In genomic region chr10:8130973-8131911, GRCh38 we compare ENCODE assay signal across 8 cellular contexts.
DNase-seq lines count a peak whose midpoint lies in the region; ATAC-seq and TF ChIP-seq lines count a peak whose summit lies in the region.

No MANE protein-coding gene starts in this region.

- peak overlapping the region; percentile 74 for H3K27ac Mint-ChIP-seq in activated CD8-positive, alpha-beta T cell treated with anti-CD3 and anti-CD28 coated beads for 36 hours
- H3K27ac Mint-ChIP-seq in mesothelial cell of epicardium: no peak overlapping the region

- H3K4me1 Mint-ChIP-seq in activated CD8-positive, alpha-beta T cell treated with anti-CD3 and anti-CD28 coated beads for 36 hours (ENCODE audit: low read depth): peaks cover 38% of the 10 kb centered on the region
- no peaks in the 10 kb centered on the region for H3K4me1 Mint-ChIP-seq in mesothelial cell of epicardium

- peak; percentile 48 for DNase-seq in activated naive CD4-positive, alpha-beta T cell treated with Interleukin-2 at 50 U/mL for 16 hours
- DNase-seq in activated naive CD4-positive, alpha-beta T cell (lab: John Stamatoyannopoulos, UW): no peak
- peak; percentile 64 for DNase-seq in activated CD8-positive, alpha-beta T cell treated with anti-CD3 and anti-CD28 coated beads for 36 hours
- peak; percentile 30 for DNase-seq in stimulated activated naive CD8-positive, alpha-beta T cell treated with anti-CD3 and anti-CD28 coated beads, Interleukin-15, Interleukin-2, amounts not matched to agents 100 U/mL and 50 U/mL, for 24 hours
- DNase-seq in NCI-H2029 (lab: John Stamatoyannopoulos, UW) (no peak), mesothelial cell of epicardium (ENCODE audit: low spot score in 2 of 2, unreplicated experiment in 2 of 2) (no peak), H7 (no peak)

- no peak overlapping the region for H3K4me3 ChIP-seq in H7 (ENCODE audit: insufficient read depth, low read depth, low read length)

- intact Hi-C loops in activated CD8-positive, alpha-beta T cell treated with anti-CD3 and anti-CD28 coated beads for 36 hours (cut with micrococcal nuclease): loop anchor here (5.0 to 10.0 kb wide), 4 partner anchors 74 to 884 kb away; no protein-coding TSS in a partner anchor

- ATAC-seq in HG03354 (IDR thresholded peaks at IDR 0.05; ENCODE audit: poor library complexity, severe bottlenecking, unreplicated experiment): peak; percentile 75
- ATAC-seq in activated CD8-positive, alpha-beta T cell treated with anti-CD3 and anti-CD28 coated beads for 36 hours: peak; percentile 74
- ATAC-seq in stimulated activated naive CD8-positive, alpha-beta T cell treated with anti-CD3 and anti-CD28 coated beads, Interleukin-15, Interleukin-2, amounts not matched to agents 100 U/mL and 50 U/mL, for 24 hours: peak; percentile 82

- no peaks in the 10 kb centered on the region for H3K9me3 Mint-ChIP-seq in activated CD8-positive, alpha-beta T cell treated with anti-CD3 and anti-CD28 coated beads for 36 hours
- H3K9me3 Mint-ChIP-seq in mesothelial cell of epicardium: no peaks in the 10 kb centered on the region

- no peak for TF ChIP-seq CTCF in activated CD8-positive, alpha-beta T cell treated with anti-CD3 and anti-CD28 coated beads for 36 hours (IDR thresholded peaks at IDR 0.05)
- TF ChIP-seq CTCF in mesothelial cell of epicardium (IDR thresholded peaks at IDR 0.05; ENCODE audit: unreplicated experiment): no peak

- H3K27me3 ChIP-seq in H7 (ENCODE audit: control insufficient read depth, insufficient read depth, low read length): no peaks in the 10 kb centered on the region

- POLR2A ChIA-PET in activated CD8-positive, alpha-beta T cell treated with anti-CD3 and anti-CD28 coated beads for 36 hours (lab: Charles Lee): interaction anchor here (0.7 kb wide), 1 partner anchor 44 kb away, joined by 3 read pairs; no protein-coding TSS in a partner anchor

- no peaks in the 10 kb centered on the region for H3K36me3 ChIP-seq in H7 (replicated peaks; ENCODE audit: control insufficient read depth, insufficient read depth, low read length)

- H3K4me3 Mint-ChIP-seq in activated CD8-positive, alpha-beta T cell treated with anti-CD3 and anti-CD28 coated beads for 36 hours: peak overlapping the region; percentile 6
- H3K4me3 Mint-ChIP-seq in mesothelial cell of epicardium: no peak overlapping the region

- no peaks in the 10 kb centered on the region for H3K36me3 Mint-ChIP-seq in activated CD8-positive, alpha-beta T cell treated with anti-CD3 and anti-CD28 coated beads for 36 hours (ENCODE audit: low read depth)
- no peaks in the 10 kb centered on the region for H3K36me3 Mint-ChIP-seq in mesothelial cell of epicardium

- CTCF ChIA-PET in activated CD8-positive, alpha-beta T cell treated with anti-CD3 and anti-CD28 coated beads for 36 hours (lab: Charles Lee): no interaction called here

- peaks cover 13% of the 10 kb centered on the region for H3K27me3 Mint-ChIP-seq in activated CD8-positive, alpha-beta T cell treated with anti-CD3 and anti-CD28 coated beads for 36 hours
- H3K27me3 Mint-ChIP-seq in mesothelial cell of epicardium (ENCODE audit: low read depth): peaks cover 3% of the 10 kb centered on the region

Comparison
In these comparisons a context has a peak if more than half of its experiments do, and no peak if none do; other contexts are left out.
1. DNase-seq: peak in activated naive CD4-positive, alpha-beta T cell treated with Interleukin-2 at 50 U/mL for 16 hours (single experiment), activated CD8-positive, alpha-beta T cell treated with anti-CD3 and anti-CD28 coated beads for 36 hours (single experiment) and stimulated activated naive CD8-positive, alpha-beta T cell treated with anti-CD3 and anti-CD28 coated beads, Interleukin-15, Interleukin-2, amounts not matched to agents 100 U/mL and 50 U/mL, for 24 hours (single experiment); none in activated naive CD4-positive, alpha-beta T cell (0 of 4), NCI-H2029 (single experiment), mesothelial cell of epicardium (0 of 2) and H7 (single experiment).
2. Peak in every context shown above with its lines, with median percentiles within 50 percentile points of each other: ATAC-seq.